Comparison of ENCODE assay signal across 21 cellular contexts in genomic region chr6:54907316-54907715, GRCh38.
DNase-seq lines count a peak whose midpoint lies in the region; ATAC-seq and TF ChIP-seq lines count a peak whose summit lies in the region.
"Had no signal": no experiment of that assay in that cellular context is flagged by ENCODE, and none has a peak within 500 bp of the region (broad histone marks: within the 10 kb centered on the region; RNA-seq: fewer than 3 reads in every experiment).

No MANE protein-coding gene starts in this region.

- no peaks in the 10 kb centered on the region for H3K36me3 Mint-ChIP-seq in activated CD8-positive, alpha-beta T cell treated with anti-CD3 and anti-CD28 coated beads for 36 hours (ENCODE audit: low read depth)
- H3K36me3 Mint-ChIP-seq: activated naive CD4-positive, alpha-beta T cell treated with anti-CD3 and anti-CD28 coated beads, Interleukin-2, amount 10 ng/mL, durations not matched to agents 7 days and 5 days had no signal

- H3K36me3 ChIP-seq in SK-N-SH (replicated peaks in 1 of 2; ENCODE audit: control insufficient read depth in 1 of 2, insufficient read depth in 2 of 2, low read length in 1 of 2) = no peaks in the 10 kb centered on the region
- H3K36me3 ChIP-seq in ascending aorta = no peaks in the 10 kb centered on the region
- H3K36me3 ChIP-seq: BLaER1 treated with 17β-estradiol and CSF1 and Interleukin-3, amounts not matched to agents 10 nM and 100 nM; spleen; upper lobe of left lung had no signal

- CTCF ChIA-PET in SK-N-SH (lab: Yijun Ruan, JAX) = no interaction called here
- CTCF ChIA-PET in activated CD8-positive, alpha-beta T cell treated with anti-CD3 and anti-CD28 coated beads for 36 hours (lab: Charles Lee) = no interaction called here

- no peaks in the 10 kb centered on the region for H3K9me3 Mint-ChIP-seq in activated CD8-positive, alpha-beta T cell treated with anti-CD3 and anti-CD28 coated beads for 36 hours
- H3K9me3 Mint-ChIP-seq: activated T-cell treated with anti-CD3 and anti-CD28 coated beads, Interleukin-2, amount 50 U/mL, for 24 hours had no signal

- H4K20me1 ChIP-seq in SK-N-SH (ENCODE audit: insufficient read depth) = no peaks in the 10 kb centered on the region
- H4K20me1 ChIP-seq: BLaER1 treated with 17β-estradiol and CSF1 and Interleukin-3, amounts not matched to agents 10 nM and 100 nM had no signal

- DNase-seq in SK-N-SH (no peak), OCI-M1 (lab: John Stamatoyannopoulos, UW) (peak; percentile 70), UCSD-AML1 (lab: John Stamatoyannopoulos, UW; ENCODE audit: unreplicated experiment) (no peak), ascending aorta (ENCODE audit: low spot score in 2 of 2) (no peak)
- DNase-seq in activated CD8-positive, alpha-beta T cell treated with anti-CD3 and anti-CD28 coated beads for 36 hours = no peak
- DNase-seq: activated naive CD4-positive, alpha-beta T cell treated with anti-CD3 and anti-CD28 coated beads, Interleukin-2, amount 10 ng/mL, durations not matched to agents 7 days and 5 days; activated T-cell treated with anti-CD3 and anti-CD28 coated beads, Interleukin-2, amount 50 U/mL, for 24 hours; aorta; erythroblast; NCI-H2029; NCI-H446; retina; spleen; upper lobe of left lung had no signal

- no peak for TF ChIP-seq CTCF in SK-N-SH (IDR thresholded peaks at IDR 0.05)
- no peak for TF ChIP-seq CTCF in activated CD8-positive, alpha-beta T cell treated with anti-CD3 and anti-CD28 coated beads for 36 hours (IDR thresholded peaks at IDR 0.05)
- TF ChIP-seq CTCF in ascending aorta (IDR thresholded peaks at IDR 0.05) = no peak

- POLR2A ChIA-PET in SK-N-SH (lab: Yijun Ruan, JAX) = no interaction called here
- POLR2A ChIA-PET in activated CD8-positive, alpha-beta T cell treated with anti-CD3 and anti-CD28 coated beads for 36 hours (lab: Charles Lee) = no interaction called here

- H3K27ac Mint-ChIP-seq in activated CD8-positive, alpha-beta T cell treated with anti-CD3 and anti-CD28 coated beads for 36 hours = no peak overlapping the region
- H3K27ac Mint-ChIP-seq: activated naive CD4-positive, alpha-beta T cell treated with anti-CD3 and anti-CD28 coated beads, Interleukin-2, amount 10 ng/mL, durations not matched to agents 7 days and 5 days; activated T-cell treated with anti-CD3 and anti-CD28 coated beads, Interleukin-2, amount 50 U/mL, for 24 hours had no signal

- no peaks in the 10 kb centered on the region for H3K4me1 Mint-ChIP-seq in activated CD8-positive, alpha-beta T cell treated with anti-CD3 and anti-CD28 coated beads for 36 hours (ENCODE audit: low read depth)
- H3K4me1 Mint-ChIP-seq: activated naive CD4-positive, alpha-beta T cell treated with anti-CD3 and anti-CD28 coated beads, Interleukin-2, amount 10 ng/mL, durations not matched to agents 7 days and 5 days; central memory CD8-positive, alpha-beta T cell had no signal

- H2AFZ ChIP-seq in SK-N-SH (ENCODE audit: low read depth) = no peak overlapping the region

- H3K4me3 ChIP-seq in SK-N-SH (ENCODE audit: low read depth in 2 of 2, low read length in 1 of 2) (no peak overlapping the region), ascending aorta (no peak overlapping the region)
- H3K4me3 ChIP-seq: BLaER1 treated with 17β-estradiol and CSF1 and Interleukin-3, amounts not matched to agents 10 nM and 100 nM; spleen; upper lobe of left lung had no signal

- H3K9ac ChIP-seq in SK-N-SH = no peak overlapping the region
- H3K9ac ChIP-seq: BLaER1 treated with 17β-estradiol and CSF1 and Interleukin-3, amounts not matched to agents 10 nM and 100 nM had no signal

- no peak overlapping the region for H3K4me3 Mint-ChIP-seq in activated CD8-positive, alpha-beta T cell treated with anti-CD3 and anti-CD28 coated beads for 36 hours
- H3K4me3 Mint-ChIP-seq: activated naive CD4-positive, alpha-beta T cell treated with anti-CD3 and anti-CD28 coated beads, Interleukin-2, amount 10 ng/mL, durations not matched to agents 7 days and 5 days; activated T-cell treated with anti-CD3 and anti-CD28 coated beads, Interleukin-2, amount 50 U/mL, for 24 hours; central memory CD8-positive, alpha-beta T cell had no signal

- H3K27me3 ChIP-seq in SK-N-SH (ENCODE audit: insufficient read depth) (no peaks in the 10 kb centered on the region), ascending aorta (no peaks in the 10 kb centered on the region)
- H3K27me3 ChIP-seq: BLaER1 treated with 17β-estradiol and CSF1 and Interleukin-3, amounts not matched to agents 10 nM and 100 nM; spleen; upper lobe of left lung had no signal

- no peak for TF ChIP-seq EP300 in SK-N-SH (IDR thresholded peaks at IDR 0.05; ENCODE audit: borderline replicate concordance in 1 of 2, low read depth in 1 of 2, low read length in 1 of 2)

- H3K27ac ChIP-seq in SK-N-SH (ENCODE audit: low read depth in 2 of 2, low read length in 1 of 2) (no peak overlapping the region), ascending aorta (no peak overlapping the region)
- H3K27ac ChIP-seq: BLaER1 treated with 17β-estradiol and CSF1 and Interleukin-3, amounts not matched to agents 10 nM and 100 nM; spleen; upper lobe of left lung had no signal

- H3K9me3 ChIP-seq in SK-N-SH = no peaks in the 10 kb centered on the region
- no peaks in the 10 kb centered on the region for H3K9me3 ChIP-seq in ascending aorta
- H3K9me3 ChIP-seq: BLaER1 treated with 17β-estradiol and CSF1 and Interleukin-3, amounts not matched to agents 10 nM and 100 nM; spleen; upper lobe of left lung had no signal

- no peaks in the 10 kb centered on the region for H3F3A ChIP-seq in SK-N-SH (replicated peaks; ENCODE audit: insufficient read depth)

- H3K27me3 Mint-ChIP-seq in activated CD8-positive, alpha-beta T cell treated with anti-CD3 and anti-CD28 coated beads for 36 hours = no peaks in the 10 kb centered on the region
- H3K27me3 Mint-ChIP-seq: activated naive CD4-positive, alpha-beta T cell treated with anti-CD3 and anti-CD28 coated beads, Interleukin-2, amount 10 ng/mL, durations not matched to agents 7 days and 5 days; activated T-cell treated with anti-CD3 and anti-CD28 coated beads, Interleukin-2, amount 50 U/mL, for 24 hours; central memory CD8-positive, alpha-beta T cell had no signal

- H3K4me1 ChIP-seq in SK-N-SH (ENCODE audit: control insufficient read depth in 1 of 2, insufficient read depth in 2 of 2, low read depth in 1 of 2, low read length in 1 of 2) = no peaks in the 10 kb centered on the region; a peak in 1 of 4 replicates
- no peaks in the 10 kb centered on the region for H3K4me1 ChIP-seq in ascending aorta
- H3K4me1 ChIP-seq: BLaER1 treated with 17β-estradiol and CSF1 and Interleukin-3, amounts not matched to agents 10 nM and 100 nM; spleen; upper lobe of left lung had no signal

- no peak for TF ChIP-seq RAD21 in SK-N-SH (IDR thresholded peaks at IDR 0.05; ENCODE audit: low read length)

- 0% methylated on average over 1 of the region's 1 CpG for WGBS in SK-N-SH (ENCODE audit: low lambda C conversion rate)

- peak overlapping the region; percentile 30; the same call in 1 of the 2 replicates for H3K4me2 ChIP-seq in SK-N-SH
- H3K4me2 ChIP-seq: BLaER1 treated with 17β-estradiol and CSF1 and Interleukin-3, amounts not matched to agents 10 nM and 100 nM had no signal

- H3K79me2 ChIP-seq in SK-N-SH (ENCODE audit: insufficient read depth) = no peaks in the 10 kb centered on the region

- H3K9me2 ChIP-seq in SK-N-SH = no peaks in the 10 kb centered on the region

- intact Hi-C loops in activated CD8-positive, alpha-beta T cell treated with anti-CD3 and anti-CD28 coated beads for 36 hours (cut with micrococcal nuclease) = no loop called here
- intact Hi-C loops in ascending aorta (cut with DNase I) = no loop called here

- ATAC-seq in SK-N-SH treated with all-trans-retinoic acid at 6 μM for 48 hours (no peak), HG02938 (IDR thresholded peaks at IDR 0.05; ENCODE audit: unreplicated experiment) (peak; percentile 56), esophagus mucosa (no peak)
- no peak for ATAC-seq in activated CD8-positive, alpha-beta T cell treated with anti-CD3 and anti-CD28 coated beads for 36 hours
- ATAC-seq: activated CD4-positive, CD25-positive, alpha-beta regulatory T cell treated with anti-CD3 and anti-CD28 coated beads, Interleukin-2, amount 50 U/mL, for 24 hours; HCT116 had no signal

TF ChIP-seq in SK-N-SH, 30 proteins besides CTCF, POLR2A, EP300 and RAD21 (continues in another document):
- TF ChIP-seq CHD2 (IDR thresholded peaks at IDR 0.05; ENCODE audit: low read length, partially characterized antibody) = no peak
- no peak for TF ChIP-seq FOXM1 (IDR thresholded peaks at IDR 0.05; ENCODE audit: low read depth)
- no peak for TF ChIP-seq RCOR1 (IDR thresholded peaks at IDR 0.05; ENCODE audit: low read length)
- TF ChIP-seq IRF3 (IDR thresholded peaks at IDR 0.05; ENCODE audit: low read depth, low read length) = no peak
- TF ChIP-seq RXRA (IDR thresholded peaks at IDR 0.05; ENCODE audit: borderline replicate concordance, low read depth) = no peak
- no peak for TF ChIP-seq JUND (IDR thresholded peaks at IDR 0.05)
- no peak for TF ChIP-seq GABPA (IDR thresholded peaks at IDR 0.05; ENCODE audit: low read depth)

TF ChIP-seq in SK-N-SH treated with all-trans-retinoic acid at 6 μM for 48 hours, 23 proteins besides CTCF, POLR2A, EP300 and RAD21:
- TF ChIP-seq BACH2 (CRISPR knock-in tag; IDR thresholded peaks at IDR 0.05; ENCODE audit: borderline replicate concordance) (no peak), ZNF565 (CRISPR knock-in tag; conservative IDR thresholded peaks at IDR 0.05; ENCODE audit: low read depth) (no peak), OSR1 (CRISPR knock-in tag; IDR thresholded peaks at IDR 0.05) (no peak), SNAI2 (CRISPR knock-in tag; IDR thresholded peaks at IDR 0.05) (no peak), CSDC2 (CRISPR knock-in tag; IDR thresholded peaks at IDR 0.05) (no peak), RARB (CRISPR knock-in tag; IDR thresholded peaks at IDR 0.05) (no peak), TCF4 (CRISPR knock-in tag; IDR thresholded peaks at IDR 0.05; ENCODE audit: borderline replicate concordance) (no peak), ISL1 (CRISPR knock-in tag; IDR thresholded peaks at IDR 0.05) (no peak), PATZ1 (CRISPR knock-in tag; IDR thresholded peaks at IDR 0.05; ENCODE audit: borderline replicate concordance) (no peak)
